Comparison of ENCODE assay signal across 1 cellular context in genomic region chr6:149545754-149546471, GRCh38.
TF ChIP-seq lines count a peak whose summit lies in the region.

Gene PPIL4 (minus strand): TSS chr6:149546043. CDS start chr6:149546005, 38 bp downstream.

TF ChIP-seq in WTC11, 78 proteins besides CTCF, POLR2A, EP300 and RAD21 (continued from another document):
- TF ChIP-seq ARID4B (CRISPR knock-in tag; IDR thresholded peaks at IDR 0.05; ENCODE audit: borderline replicate concordance): peak; percentile 72; the same call in 1 of the 2 replicates
- 0 out of 2 replicates have a peak, but pooled peaks have one; percentile 48 for TF ChIP-seq KAT7 (CRISPR knock-in tag; IDR thresholded peaks at IDR 0.05; ENCODE audit: borderline replicate concordance)
- TF ChIP-seq GABPB1 (CRISPR knock-in tag; IDR thresholded peaks at IDR 0.05): peak; percentile 89
- TF ChIP-seq USF2 (CRISPR knock-in tag; IDR thresholded peaks at IDR 0.05): no peak; the same call in none of the 2 replicates
- 0 out of 2 replicates have a peak, but pooled peaks have one; percentile 18 for TF ChIP-seq FOXP1 (CRISPR knock-in tag; IDR thresholded peaks at IDR 0.05; ENCODE audit: borderline replicate concordance)
- 0 out of 2 replicates have a peak, but pooled peaks have one; percentile 46 for TF ChIP-seq FOXP4 (CRISPR knock-in tag; IDR thresholded peaks at IDR 0.05)
- TF ChIP-seq NFYB (CRISPR knock-in tag; conservative IDR thresholded peaks at IDR 0.05; ENCODE audit: low read depth): no peak
- 0 out of 2 replicates have a peak, but pooled peaks have one; percentile 38 for TF ChIP-seq E2F5 (CRISPR knock-in tag; IDR thresholded peaks at IDR 0.05)
